Comparison of ENCODE assay signal across 1 cellular context in genomic region chr11:15123849-15124248, GRCh38.
TF ChIP-seq lines count a peak whose summit lies in the region.

No MANE protein-coding gene starts in this region.

TF ChIP-seq in HCT116, 20 proteins besides CTCF, POLR2A, EP300 and RAD21 (continued from another document):
- no peak for TF ChIP-seq MAX (IDR thresholded peaks at IDR 0.05)
- no peak for TF ChIP-seq CBX3 (IDR thresholded peaks at IDR 0.05; ENCODE audit: low read depth)
- TF ChIP-seq SRF (IDR thresholded peaks at IDR 0.05; ENCODE audit: low read depth) = no peak
- TF ChIP-seq POLR2AphosphoS5 (IDR thresholded peaks at IDR 0.05; ENCODE audit: low read depth, low read length) = no peak
- no peak for TF ChIP-seq ZBTB33 (IDR thresholded peaks at IDR 0.05; ENCODE audit: extremely low read depth, insufficient replicate concordance, low read length)
- TF ChIP-seq EZH2phosphoT487 (IDR thresholded peaks at IDR 0.05; ENCODE audit: borderline replicate concordance) = no peak
- no peak for TF ChIP-seq ZFX (IDR thresholded peaks at IDR 0.05)
- no peak for TF ChIP-seq ATF3 (IDR thresholded peaks at IDR 0.05)
- no peak for TF ChIP-seq ELF1 (IDR thresholded peaks at IDR 0.05; ENCODE audit: borderline replicate concordance, low read depth)
- TF ChIP-seq JUND (IDR thresholded peaks at IDR 0.05) = no peak
- no peak for TF ChIP-seq SIN3A (IDR thresholded peaks at IDR 0.05; ENCODE audit: low read depth)
- no peak for TF ChIP-seq SP1 (IDR thresholded peaks at IDR 0.05; ENCODE audit: low read depth)
